In genomic region chr3:150376001-150376848, GRCh38 we compare ENCODE assay signal across 1 cellular context.
TF ChIP-seq lines count a peak whose summit lies in the region.

No MANE protein-coding gene starts in this region.

TF ChIP-seq in K562, 482 proteins besides CTCF, POLR2A, EP300 and RAD21 (continued from another document and continues in another):
- TF ChIP-seq, protein P1, sequence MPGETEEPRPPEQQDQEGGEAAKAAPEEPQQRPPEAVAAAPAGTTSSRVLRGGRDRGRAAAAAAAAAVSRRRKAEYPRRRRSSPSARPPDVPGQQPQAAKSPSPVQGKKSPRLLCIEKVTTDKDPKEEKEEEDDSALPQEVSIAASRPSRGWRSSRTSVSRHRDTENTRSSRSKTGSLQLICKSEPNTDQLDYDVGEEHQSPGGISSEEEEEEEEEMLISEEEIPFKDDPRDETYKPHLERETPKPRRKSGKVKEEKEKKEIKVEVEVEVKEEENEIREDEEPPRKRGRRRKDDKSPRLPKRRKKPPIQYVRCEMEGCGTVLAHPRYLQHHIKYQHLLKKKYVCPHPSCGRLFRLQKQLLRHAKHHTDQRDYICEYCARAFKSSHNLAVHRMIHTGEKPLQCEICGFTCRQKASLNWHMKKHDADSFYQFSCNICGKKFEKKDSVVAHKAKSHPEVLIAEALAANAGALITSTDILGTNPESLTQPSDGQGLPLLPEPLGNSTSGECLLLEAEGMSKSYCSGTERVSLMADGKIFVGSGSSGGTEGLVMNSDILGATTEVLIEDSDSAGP (CRISPR knock-in tag; IDR thresholded peaks at IDR 0.05), result no peak
- TF ChIP-seq KAT8 (IDR thresholded peaks at IDR 0.05; ENCODE audit: low read depth), result no peak
- no peak for TF ChIP-seq AFF4 (CRISPR knock-in tag; IDR thresholded peaks at IDR 0.05)
- no peak for TF ChIP-seq DACH1 (IDR thresholded peaks at IDR 0.05; ENCODE audit: partially characterized antibody)
- TF ChIP-seq RAD51 (IDR thresholded peaks at IDR 0.05; ENCODE audit: borderline replicate concordance, low read depth), result peak; percentile 25; the same call in 1 of the 2 replicates
- no peak; the same call in 1 of the 2 replicates for TF ChIP-seq MAFK (IDR thresholded peaks at IDR 0.05; ENCODE audit: low read length)
- TF ChIP-seq, protein P2, sequence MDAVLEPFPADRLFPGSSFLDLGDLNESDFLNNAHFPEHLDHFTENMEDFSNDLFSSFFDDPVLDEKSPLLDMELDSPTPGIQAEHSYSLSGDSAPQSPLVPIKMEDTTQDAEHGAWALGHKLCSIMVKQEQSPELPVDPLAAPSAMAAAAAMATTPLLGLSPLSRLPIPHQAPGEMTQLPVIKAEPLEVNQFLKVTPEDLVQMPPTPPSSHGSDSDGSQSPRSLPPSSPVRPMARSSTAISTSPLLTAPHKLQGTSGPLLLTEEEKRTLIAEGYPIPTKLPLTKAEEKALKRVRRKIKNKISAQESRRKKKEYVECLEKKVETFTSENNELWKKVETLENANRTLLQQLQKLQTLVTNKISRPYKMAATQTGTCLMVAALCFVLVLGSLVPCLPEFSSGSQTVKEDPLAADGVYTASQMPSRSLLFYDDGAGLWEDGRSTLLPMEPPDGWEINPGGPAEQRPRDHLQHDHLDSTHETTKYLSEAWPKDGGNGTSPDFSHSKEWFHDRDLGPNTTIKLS (IDR thresholded peaks at IDR 0.05; ENCODE audit: borderline replicate concordance, low read depth), result no peak
- TF ChIP-seq ATF6 (CRISPR knock-in tag; IDR thresholded peaks at IDR 0.05), result no peak
- no peak for TF ChIP-seq SRSF1 (IDR thresholded peaks at IDR 0.05; ENCODE audit: low read depth, low read length)
- TF ChIP-seq ZNF408 (CRISPR knock-in tag; IDR thresholded peaks at IDR 0.05; ENCODE audit: low read depth), result no peak
- no peak for TF ChIP-seq E2F6 (IDR thresholded peaks at IDR 0.05; ENCODE audit: borderline replicate concordance in 1 of 2, extremely low read depth in 1 of 2, insufficient read depth in 1 of 2, insufficient read length in 1 of 2, low read depth in 1 of 2, low read length in 1 of 2, poor library complexity in 1 of 2, severe bottlenecking in 1 of 2)
- TF ChIP-seq FOXM1 (IDR thresholded peaks at IDR 0.05; ENCODE audit: low read depth), result no peak
- no peak for TF ChIP-seq FOXM1 (CRISPR knock-in tag; IDR thresholded peaks at IDR 0.05; ENCODE audit: low read depth)
- TF ChIP-seq ATF2 (CRISPR knock-in tag; IDR thresholded peaks at IDR 0.05), result no peak
- no peak for TF ChIP-seq RBM25 (IDR thresholded peaks at IDR 0.05; ENCODE audit: low read depth, low read length, severe bottlenecking)
- TF ChIP-seq, protein P3, sequence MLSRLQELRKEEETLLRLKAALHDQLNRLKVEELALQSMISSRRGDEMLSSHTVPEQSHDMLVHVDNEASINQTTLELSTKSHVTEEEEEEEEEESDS (CRISPR knock-in tag; IDR thresholded peaks at IDR 0.05), result no peak
- peak; percentile 22 for TF ChIP-seq TAF9B (IDR thresholded peaks at IDR 0.05; ENCODE audit: partially characterized antibody)
- TF ChIP-seq, protein P4, sequence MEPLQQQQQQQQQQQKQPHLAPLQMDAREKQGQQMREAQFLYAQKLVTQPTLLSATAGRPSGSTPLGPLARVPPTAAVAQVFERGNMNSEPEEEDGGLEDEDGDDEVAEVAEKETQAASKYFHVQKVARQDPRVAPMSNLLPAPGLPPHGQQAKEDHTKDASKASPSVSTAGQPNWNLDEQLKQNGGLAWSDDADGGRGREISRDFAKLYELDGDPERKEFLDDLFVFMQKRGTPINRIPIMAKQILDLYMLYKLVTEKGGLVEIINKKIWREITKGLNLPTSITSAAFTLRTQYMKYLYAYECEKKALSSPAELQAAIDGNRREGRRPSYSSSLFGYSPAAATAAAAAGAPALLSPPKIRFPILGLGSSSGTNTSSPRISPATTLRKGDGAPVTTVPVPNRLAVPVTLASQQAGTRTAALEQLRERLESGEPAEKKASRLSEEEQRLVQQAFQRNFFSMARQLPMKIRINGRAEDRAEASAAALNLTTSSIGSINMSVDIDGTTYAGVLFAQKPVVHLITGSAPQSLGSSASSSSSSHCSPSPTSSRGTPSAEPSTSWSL (CRISPR knock-in tag; IDR thresholded peaks at IDR 0.05; ENCODE audit: borderline replicate concordance), result no peak
- no peak for TF ChIP-seq CCAR2 (IDR thresholded peaks at IDR 0.05; ENCODE audit: low read depth, low read length)
- TF ChIP-seq TOE1 (IDR thresholded peaks at IDR 0.05; ENCODE audit: borderline replicate concordance), result peak; percentile 57; the same call in 1 of the 2 replicates
- no peak for TF ChIP-seq TOE1 (CRISPR knock-in tag; IDR thresholded peaks at IDR 0.05; ENCODE audit: borderline replicate concordance, low read depth)
- TF ChIP-seq MXI1 (IDR thresholded peaks at IDR 0.05; ENCODE audit: low read depth, low read length), result no peak
- TF ChIP-seq ZBTB8A (IDR thresholded peaks at IDR 0.05; ENCODE audit: partially characterized antibody), result no peak
- no peak for TF ChIP-seq POLR2AphosphoS2 (IDR thresholded peaks at IDR 0.05; ENCODE audit: low read length)
- TF ChIP-seq POLR3A (IDR thresholded peaks at IDR 0.05; ENCODE audit: borderline replicate concordance, extremely low read depth, insufficient read depth, insufficient read length), result no peak
- TF ChIP-seq ZNF347 (CRISPR knock-in tag; IDR thresholded peaks at IDR 0.05; ENCODE audit: low read depth), result no peak
- TF ChIP-seq ZMIZ1 (IDR thresholded peaks at IDR 0.05; ENCODE audit: low read depth in 2 of 2, low read length in 2 of 2), result no peak
- TF ChIP-seq ZNF589 (CRISPR knock-in tag; IDR thresholded peaks at IDR 0.05; ENCODE audit: low read depth), result peak; percentile 89
- no peak for TF ChIP-seq CBX3 (IDR thresholded peaks at IDR 0.05; ENCODE audit: borderline replicate concordance in 1 of 2, low read length in 2 of 2)
- no peak for TF ChIP-seq PHTF2 (CRISPR knock-in tag; IDR thresholded peaks at IDR 0.05)
- TF ChIP-seq IRF9 (tag; IDR thresholded peaks at IDR 0.05), result peak; percentile 70
- peak; percentile 45; the same call in 1 of the 2 replicates for TF ChIP-seq GABPA (tag; conservative IDR thresholded peaks at IDR 0.05; ENCODE audit: low read depth)
- TF ChIP-seq MECOM (CRISPR knock-in tag; IDR thresholded peaks at IDR 0.05), result 0 out of 2 replicates have a peak, but pooled peaks have one; percentile 52
- no peak for TF ChIP-seq RBM14 (IDR thresholded peaks at IDR 0.05; ENCODE audit: borderline replicate concordance, insufficient read depth, low read depth, low read length)
- TF ChIP-seq CHD4 (IDR thresholded peaks at IDR 0.05; ENCODE audit: insufficient read depth, insufficient replicate concordance, low read depth, low read length, poor library complexity, severe bottlenecking), result no peak
- TF ChIP-seq ZNF311 (CRISPR knock-in tag; IDR thresholded peaks at IDR 0.05), result 0 out of 2 replicates have a peak, but pooled peaks have one; percentile 60
- TF ChIP-seq GTF2E2 (tag; IDR thresholded peaks at IDR 0.05), result no peak
- TF ChIP-seq CXXC5 (CRISPR knock-in tag; IDR thresholded peaks at IDR 0.05), result peak; percentile 62; the same call in 1 of the 2 replicates
- no peak for TF ChIP-seq SMAD2 (IDR thresholded peaks at IDR 0.05; ENCODE audit: low read depth, low read length)
- TF ChIP-seq PURB (CRISPR knock-in tag; IDR thresholded peaks at IDR 0.05; ENCODE audit: low read depth), result no peak
- no peak for TF ChIP-seq ADNP (tag; IDR thresholded peaks at IDR 0.05)
- no peak for TF ChIP-seq BRF1 (IDR thresholded peaks at IDR 0.05; ENCODE audit: borderline replicate concordance, extremely low read depth, insufficient read length)
- peak; percentile 23; the same call in 1 of the 2 replicates for TF ChIP-seq FOXJ2 (tag; IDR thresholded peaks at IDR 0.05)
- TF ChIP-seq DMBX1 (CRISPR knock-in tag; IDR thresholded peaks at IDR 0.05; ENCODE audit: borderline replicate concordance), result peak; percentile 88
- no peak for TF ChIP-seq PTBP1 (IDR thresholded peaks at IDR 0.05; ENCODE audit: low read depth, low read length)
- TF ChIP-seq CSDE1 (IDR thresholded peaks at IDR 0.05), result no peak
- TF ChIP-seq PCBP2 (IDR thresholded peaks at IDR 0.05; ENCODE audit: low read depth, low read length, poor library complexity, severe bottlenecking), result no peak
- TF ChIP-seq RFX1 (IDR thresholded peaks at IDR 0.05), result no peak
- no peak for TF ChIP-seq ZNF444 (CRISPR knock-in tag; IDR thresholded peaks at IDR 0.05)
- TF ChIP-seq HMG20B (CRISPR knock-in tag; IDR thresholded peaks at IDR 0.05), result no peak
- no peak for TF ChIP-seq CBX8 (IDR thresholded peaks at IDR 0.05; ENCODE audit: borderline replicate concordance, extremely low read depth, low read depth, low read length, poor library complexity, severe bottlenecking)
